Comparison of ENCODE assay signal across 24 cellular contexts in the genomic region with DNA sequence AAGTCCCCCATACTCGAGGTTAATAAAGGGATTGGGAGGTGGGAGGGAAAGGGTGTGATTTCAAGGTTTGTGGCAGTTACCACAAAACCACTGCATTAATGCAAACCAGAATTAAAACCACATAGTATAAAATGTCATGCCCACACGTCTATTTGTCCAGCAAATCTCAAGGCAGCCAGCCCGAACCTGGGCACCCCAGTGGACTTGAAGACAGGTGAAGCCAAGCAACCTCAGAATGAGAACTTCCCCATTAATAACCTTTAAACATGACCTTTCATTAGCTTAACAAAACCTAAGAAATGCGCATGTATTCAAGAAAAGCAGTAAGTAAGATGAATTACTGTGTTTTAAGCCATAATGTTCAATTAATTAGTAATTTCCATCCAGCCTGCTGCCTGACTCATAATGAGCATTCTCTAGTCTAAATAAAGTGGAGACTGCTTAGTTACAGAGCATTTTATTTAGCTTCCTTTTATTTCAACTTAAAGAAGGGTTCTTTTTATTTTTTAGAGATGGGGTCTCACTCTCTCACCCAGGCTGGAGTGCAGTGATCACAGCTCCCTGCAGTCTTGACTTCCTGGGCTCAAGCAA.
DNase-seq lines count a peak whose midpoint lies in the region; ATAC-seq, FAIRE-seq and TF ChIP-seq lines count a peak whose summit lies in the region.
"Had no signal": no experiment of that assay in that cellular context is flagged by ENCODE, and none has a peak within 500 bp of the region (broad histone marks: within the 10 kb centered on the region; RNA-seq: fewer than 3 reads in every experiment).

No MANE protein-coding gene starts in this region.

- POLR2A ChIA-PET in CD4-positive, alpha-beta T cell (lab: Charles Lee), result no interaction called here
- POLR2A ChIA-PET in GM12878 (lab: Charles Lee), result no interaction called here

- no peak overlapping the region for H3K27ac ChIP-seq in CD4-positive, alpha-beta T cell (ENCODE audit: low read depth, low read length)
- H3K27ac ChIP-seq in GM12878 (ENCODE audit: control insufficient read depth, insufficient read depth) (no peak overlapping the region), sigmoid colon (no peak overlapping the region)
- H3K27ac ChIP-seq: A549, SJCRH30 had no signal

- SMC1A ChIA-PET in GM12878 (lab: Charles Lee; ENCODE audit: uncharacterized antibody, unreplicated experiment), result no interaction called here

- peak overlapping the region; percentile 78 for H3K27ac Mint-ChIP-seq in CD4-positive, alpha-beta T cell
- no peak overlapping the region for H3K27ac Mint-ChIP-seq in mesothelial cell of epicardium
- H3K27ac Mint-ChIP-seq: B cell, CD14-positive monocyte had no signal

- no peak overlapping the region for H3K4me2 ChIP-seq in GM12878 (ENCODE audit: control insufficient read depth, insufficient read depth)
- H3K4me2 ChIP-seq: A549 had no signal

- CTCF ChIA-PET in CD4-positive, alpha-beta T cell (lab: Charles Lee), result no interaction called here
- CTCF ChIA-PET in GM12878 (lab: Yijun Ruan, JAX), result no interaction called here

- RAD21 ChIA-PET in GM12878 (lab: Charles Lee; ENCODE audit: unreplicated experiment), result no interaction called here

- H3K4me3 Mint-ChIP-seq in CD4-positive, alpha-beta T cell, result no peak overlapping the region
- H3K4me3 Mint-ChIP-seq in mesothelial cell of epicardium, result no peak overlapping the region
- H3K4me3 Mint-ChIP-seq: B cell, CD14-positive monocyte had no signal

- H3K27me3 Mint-ChIP-seq in CD4-positive, alpha-beta T cell, result no peaks in the 10 kb centered on the region
- H3K27me3 Mint-ChIP-seq in mesothelial cell of epicardium (ENCODE audit: low read depth), result peaks cover 7% of the 10 kb centered on the region
- H3K27me3 Mint-ChIP-seq: B cell had no signal

- no peak for TF ChIP-seq CTCF in CD4-positive, alpha-beta T cell (IDR thresholded peaks at IDR 0.05)
- TF ChIP-seq CTCF in GM12878 (IDR thresholded peaks at IDR 0.05 in 2 of 3, conservative IDR thresholded peaks at IDR 0.05 in 1 of 3; ENCODE audit: control insufficient read depth in 2 of 3, extremely low read depth in 1 of 3, insufficient read depth in 1 of 3, low read depth in 3 of 3, low read length in 3 of 3) (no peak), sigmoid colon (IDR thresholded peaks at IDR 0.05) (no peak), mesothelial cell of epicardium (IDR thresholded peaks at IDR 0.05; ENCODE audit: unreplicated experiment) (no peak)

- no peaks in the 10 kb centered on the region for H3K9me3 Mint-ChIP-seq in CD4-positive, alpha-beta T cell
- peaks cover 13% of the 10 kb centered on the region for H3K9me3 Mint-ChIP-seq in mesothelial cell of epicardium

- H3K4me1 Mint-ChIP-seq in CD4-positive, alpha-beta T cell (ENCODE audit: low read depth), result peaks cover 30% of the 10 kb centered on the region
- H3K4me1 Mint-ChIP-seq in mesothelial cell of epicardium, result peaks cover 28% of the 10 kb centered on the region

- in situ Hi-C loops in GM12878 (cut with MboI), result no loop called here

- no peaks in the 10 kb centered on the region for H4K20me1 ChIP-seq in GM12878 (ENCODE audit: control insufficient read depth, insufficient read depth)

- H3K79me2 ChIP-seq in GM12878 (ENCODE audit: control insufficient read depth, insufficient read depth, low read length), result no peaks in the 10 kb centered on the region

- peak; percentile 37 for FAIRE-seq in GM19239 (lab: Jason Lieb, UNC)
- peak; percentile 23 for FAIRE-seq in GM12878 (lab: Jason Lieb, UNC)
- FAIRE-seq: A549, GM12892, RCC 7860 had no signal

- H3K4me3 ChIP-seq in GM12878, result no peak overlapping the region
- no peak overlapping the region for H3K4me3 ChIP-seq in sigmoid colon
- H3K4me3 ChIP-seq: A549, SJCRH30 had no signal

- peaks cover 58% of the 10 kb centered on the region for H3K36me3 Mint-ChIP-seq in CD4-positive, alpha-beta T cell (ENCODE audit: low read depth)
- H3K36me3 Mint-ChIP-seq in mesothelial cell of epicardium, result peaks cover 13% of the 10 kb centered on the region

- no peaks in the 10 kb centered on the region for H3K36me3 ChIP-seq in GM12878 (ENCODE audit: control insufficient read depth in 2 of 2, insufficient read depth in 2 of 2, low read length in 1 of 2)
- peaks cover 0 to 15% (median 3%) of the 10 kb centered on the region in 4 donors for H3K36me3 ChIP-seq in sigmoid colon
- H3K36me3 ChIP-seq: SJCRH30 had no signal

- TF ChIP-seq POLR2A in GM12878 (IDR thresholded peaks at IDR 0.05; ENCODE audit: low read depth, low read length) (no peak), sigmoid colon (IDR thresholded peaks at IDR 0.05) (no peak)

- BruUV-seq in GM12878 (replicated peaks; lab: Mats Ljungman, UMichigan), result no TSS peak

- WGBS in GM12878 (ENCODE audit: insufficient coverage, insufficient replicate concordance, low lambda C conversion rate, missing lambda C conversion rate), result 38% methylated on average over 4 of the region's 4 CpGs
- WGBS in sigmoid colon, 2 donors, result 72 to 84% methylated on average over 4 of the region's 4 CpGs

- H3K4me1 ChIP-seq in GM12878 (ENCODE audit: control insufficient read depth, insufficient read depth, low read length) (peaks cover 4% of the 10 kb centered on the region), sigmoid colon (peaks cover 6 to 23% (median 15%) of the 10 kb centered on the region in 4 donors)
- H3K4me1 ChIP-seq: Caco-2, SJCRH30 had no signal

- no peak overlapping the region for H3K9ac ChIP-seq in GM12878 (ENCODE audit: control insufficient read depth, insufficient read depth, low read length)

- no peak for DNase-seq in CD4-positive, alpha-beta T cell
- DNase-seq in GM19239 (ENCODE audit: insufficient read length, low spot score) (no peak), GM12878 (ENCODE audit: low read depth, low spot score) (no peak), sigmoid colon (peak; percentile 17), mesothelial cell of epicardium (ENCODE audit: low spot score in 2 of 2, unreplicated experiment in 2 of 2) (no peak)
- no peak for DNase-seq in stimulated activated CD4-positive, alpha-beta T cell treated with anti-CD3 and anti-CD28 coated beads, Interleukin-2, amount 100 ng/mL, for 24 hours
- DNase-seq: Caco-2, DMS 273 treated with DMSO at 0.1 percent for 48 hours, DND-41, Karpas-422, NCI-H1694, NCI-H2081, NCI-H2171, NCI-H524 treated with DMSO at 0.1 percent for 48 hours, NCI-H82, OCI-M1, SJCRH30 had no signal

- intact Hi-C loops in CD4-positive, alpha-beta T cell (cut with DNase I, micrococcal nuclease), result no loop called here
- intact Hi-C loops in GM12878 (cut with micrococcal nuclease; ENCODE audit: unreplicated experiment) (no loop called here), sigmoid colon (cut with DNase I) (no loop called here)

- H3K9me3 ChIP-seq in CD4-positive, alpha-beta T cell (ENCODE audit: control insufficient read depth, low read length), result no peaks in the 10 kb centered on the region
- no peaks in the 10 kb centered on the region; the same call in 2 of the 3 replicates for H3K9me3 ChIP-seq in GM12878 (replicated peaks; ENCODE audit: control insufficient read depth, insufficient read depth, low read length)
- no peaks in the 10 kb centered on the region for H3K9me3 ChIP-seq in sigmoid colon
- H3K9me3 ChIP-seq: Caco-2, SJCRH30 had no signal

- TF ChIP-seq EP300 in GM12878 (IDR thresholded peaks at IDR 0.05; ENCODE audit: borderline replicate concordance in 1 of 2, control insufficient read depth in 1 of 2, low read depth in 2 of 2, low read length in 2 of 2), result no peak
- TF ChIP-seq EP300 in sigmoid colon (IDR thresholded peaks at IDR 0.05), result no peak

- no peak for TF ChIP-seq RAD21 in GM12878 (IDR thresholded peaks at IDR 0.05; ENCODE audit: insufficient read depth, low read depth, low read length)

- H2AFZ ChIP-seq in GM12878 (ENCODE audit: control insufficient read depth, low read depth, low read length), result no peak overlapping the region

- no peaks in the 10 kb centered on the region for H3K27me3 ChIP-seq in CD4-positive, alpha-beta T cell (ENCODE audit: control insufficient read depth, insufficient read depth, low read length)
- H3K27me3 ChIP-seq in GM12878 (replicated peaks in 1 of 2; ENCODE audit: control insufficient read depth in 2 of 2, insufficient read depth in 2 of 2, low read length in 1 of 2) (peaks cover 0 to 2% of the 10 kb centered on the region in 2 experiments; a peak in 2 of 4 replicates), sigmoid colon (no peaks in the 10 kb centered on the region)
- H3K27me3 ChIP-seq: SJCRH30 had no signal

- no peak for ATAC-seq in CD4-positive, alpha-beta T cell (ENCODE audit: poor library complexity)
- ATAC-seq in GM12878 (no peak), GM18861 (IDR thresholded peaks at IDR 0.05; ENCODE audit: unreplicated experiment) (no peak), GM18870 (IDR thresholded peaks at IDR 0.05; ENCODE audit: unreplicated experiment) (no peak)
- ATAC-seq: A549 had no signal

TF ChIP-seq in GM12878, 131 proteins besides CTCF, POLR2A, EP300 and RAD21:
- no peak for TF ChIP-seq SREBF1 (IDR thresholded peaks at IDR 0.05; ENCODE audit: low read length)
- TF ChIP-seq, protein P1, sequence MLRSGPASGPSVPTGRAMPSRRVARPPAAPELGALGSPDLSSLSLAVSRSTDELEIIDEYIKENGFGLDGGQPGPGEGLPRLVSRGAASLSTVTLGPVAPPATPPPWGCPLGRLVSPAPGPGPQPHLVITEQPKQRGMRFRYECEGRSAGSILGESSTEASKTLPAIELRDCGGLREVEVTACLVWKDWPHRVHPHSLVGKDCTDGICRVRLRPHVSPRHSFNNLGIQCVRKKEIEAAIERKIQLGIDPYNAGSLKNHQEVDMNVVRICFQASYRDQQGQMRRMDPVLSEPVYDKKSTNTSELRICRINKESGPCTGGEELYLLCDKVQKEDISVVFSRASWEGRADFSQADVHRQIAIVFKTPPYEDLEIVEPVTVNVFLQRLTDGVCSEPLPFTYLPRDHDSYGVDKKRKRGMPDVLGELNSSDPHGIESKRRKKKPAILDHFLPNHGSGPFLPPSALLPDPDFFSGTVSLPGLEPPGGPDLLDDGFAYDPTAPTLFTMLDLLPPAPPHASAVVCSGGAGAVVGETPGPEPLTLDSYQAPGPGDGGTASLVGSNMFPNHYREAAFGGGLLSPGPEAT (IDR thresholded peaks at IDR 0.05; ENCODE audit: low read depth), result no peak
- peak; percentile 47; the same call in 1 of the 2 replicates for TF ChIP-seq JUNB (IDR thresholded peaks at IDR 0.05)
- no peak for TF ChIP-seq SIN3A (IDR thresholded peaks at IDR 0.05; ENCODE audit: low read depth, low read length)
- TF ChIP-seq RUNX3 (IDR thresholded peaks at IDR 0.05; ENCODE audit: low read length), result peak; percentile 14; the same call in 1 of the 2 replicates
- TF ChIP-seq, protein P2, sequence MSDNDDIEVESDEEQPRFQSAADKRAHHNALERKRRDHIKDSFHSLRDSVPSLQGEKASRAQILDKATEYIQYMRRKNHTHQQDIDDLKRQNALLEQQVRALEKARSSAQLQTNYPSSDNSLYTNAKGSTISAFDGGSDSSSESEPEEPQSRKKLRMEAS (IDR thresholded peaks at IDR 0.05; ENCODE audit: low read depth, low read length), result no peak
- no peak for TF ChIP-seq SPI1 (IDR thresholded peaks at IDR 0.05; ENCODE audit: borderline replicate concordance, insufficient read depth, low read depth, low read length)
